1 cellular context compared by ENCODE assay signal in genomic region chr1:25875856-25876692, GRCh38.
TF ChIP-seq lines count a peak whose summit lies in the region.

No MANE protein-coding gene starts in this region.

TF ChIP-seq in K562, 482 proteins besides CTCF, POLR2A, EP300 and RAD21 (continues in another document):
- no peak for TF ChIP-seq E2F4 (CRISPR knock-in tag; IDR thresholded peaks at IDR 0.05; ENCODE audit: low read depth)
- TF ChIP-seq POLR2AphosphoS5 (IDR thresholded peaks at IDR 0.05; ENCODE audit: control insufficient read depth, insufficient read depth, low read depth, low read length) = no peak
- TF ChIP-seq BCOR (IDR thresholded peaks at IDR 0.05) = no peak
- TF ChIP-seq ZNF124 (CRISPR knock-in tag; IDR thresholded peaks at IDR 0.05) = no peak
- TF ChIP-seq RBM34 (IDR thresholded peaks at IDR 0.05; ENCODE audit: borderline replicate concordance, insufficient read depth, low read length) = no peak
- TF ChIP-seq TSHZ1 (CRISPR knock-in tag; IDR thresholded peaks at IDR 0.05) = peak; percentile 49; the same call in 1 of the 2 replicates
- TF ChIP-seq XRCC3 (IDR thresholded peaks at IDR 0.05) = no peak
- TF ChIP-seq ZFP30 (CRISPR knock-in tag; IDR thresholded peaks at IDR 0.05; ENCODE audit: borderline replicate concordance) = no peak
- 0 out of 2 replicates have a peak, but pooled peaks have one; percentile 43 for TF ChIP-seq KAT7 (CRISPR knock-in tag; IDR thresholded peaks at IDR 0.05; ENCODE audit: borderline replicate concordance)
- TF ChIP-seq ARID1B (IDR thresholded peaks at IDR 0.05) = no peak
- TF ChIP-seq ZBTB11 (CRISPR knock-in tag; IDR thresholded peaks at IDR 0.05) = peak in 1 of 3 experiments; percentile 4; a peak in 1 of 6 replicates
- no peak for TF ChIP-seq NEUROD1 (IDR thresholded peaks at IDR 0.05; ENCODE audit: borderline replicate concordance, low read depth, low read length, partially characterized antibody)
- TF ChIP-seq PKNOX1 (IDR thresholded peaks at IDR 0.05) = no peak
- TF ChIP-seq ZNF717 (CRISPR knock-in tag; IDR thresholded peaks at IDR 0.05) = no peak
- peak; percentile 37; the same call in 1 of the 2 replicates for TF ChIP-seq GABPA (tag; conservative IDR thresholded peaks at IDR 0.05; ENCODE audit: low read depth)
- TF ChIP-seq HIVEP1 (CRISPR knock-in tag; IDR thresholded peaks at IDR 0.05) = no peak
- peak; percentile 40; the same call in 1 of the 2 replicates for TF ChIP-seq L3MBTL2 (IDR thresholded peaks at IDR 0.05)
- TF ChIP-seq THAP12 (CRISPR knock-in tag; IDR thresholded peaks at IDR 0.05) = 0 out of 2 replicates have a peak, but pooled peaks have one; percentile 22
- peak; percentile 14; the same call in 1 of the 2 replicates for TF ChIP-seq ATF7 (IDR thresholded peaks at IDR 0.05)
- TF ChIP-seq MGA (IDR thresholded peaks at IDR 0.05) = peak; percentile 3; the same call in 1 of the 2 replicates
- no peak for TF ChIP-seq E2F8 (IDR thresholded peaks at IDR 0.05; ENCODE audit: low read depth, partially characterized antibody)
- no peak for TF ChIP-seq ZNF311 (CRISPR knock-in tag; IDR thresholded peaks at IDR 0.05)
- peak; percentile 26 to 34; a peak in 3 of 4 replicates for TF ChIP-seq NRF1 (conservative IDR thresholded peaks at IDR 0.05 in 1 of 2, IDR thresholded peaks at IDR 0.05 in 1 of 2)
